9 cellular contexts compared by ENCODE assay signal in genomic region chr14:61526405-61527312, GRCh38.
DNase-seq lines count a peak whose midpoint lies in the region; ATAC-seq and TF ChIP-seq lines count a peak whose summit lies in the region.
"Had no signal": no experiment of that assay in that cellular context is flagged by ENCODE, and none has a peak within 500 bp of the region (broad histone marks: within the 10 kb centered on the region; RNA-seq: fewer than 3 reads in every experiment).

No MANE protein-coding gene starts in this region.

- H3K36me3 Mint-ChIP-seq in activated CD4-positive, alpha-beta memory T cell treated with anti-CD3 and anti-CD28 coated beads, Interleukin-2, amount 10 ng/mL, durations not matched to agents 7 days and 5 days (ENCODE audit: low read depth) = peaks cover 73% of the 10 kb centered on the region
- peaks cover 28 to 34% (median 34%) of the 10 kb centered on the region in 3 donors for H3K36me3 Mint-ChIP-seq in immature natural killer cell

- peaks cover 93% of the 10 kb centered on the region for H3K4me1 Mint-ChIP-seq in activated CD4-positive, alpha-beta memory T cell treated with anti-CD3 and anti-CD28 coated beads, Interleukin-2, amount 10 ng/mL, durations not matched to agents 7 days and 5 days
- H3K4me1 Mint-ChIP-seq in immature natural killer cell = peaks cover 89 to 96% of the 10 kb centered on the region in 2 donors

- peak overlapping the region; percentile 33 for H3K27ac Mint-ChIP-seq in activated CD4-positive, alpha-beta memory T cell treated with anti-CD3 and anti-CD28 coated beads, Interleukin-2, amount 10 ng/mL, durations not matched to agents 7 days and 5 days
- peak overlapping the region; percentile 94 to 100 (median 95) for H3K27ac Mint-ChIP-seq in immature natural killer cell

- CTCF ChIA-PET in activated CD4-positive, alpha-beta memory T cell treated with anti-CD3 and anti-CD28 coated beads, Interleukin-2, amount 10 ng/mL, durations not matched to agents 7 days and 5 days (lab: Charles Lee) = interaction anchor here (1.2 kb wide), 1 partner anchor 189 kb away, joined by 4 read pairs; no protein-coding TSS in a partner anchor

- TF ChIP-seq POLR2A in GM18505 (IDR thresholded peaks at IDR 0.05; ENCODE audit: borderline replicate concordance, extremely low read depth, insufficient read depth, insufficient read length) = no peak

- no peaks in the 10 kb centered on the region for H3K9me3 Mint-ChIP-seq in activated CD4-positive, alpha-beta memory T cell treated with anti-CD3 and anti-CD28 coated beads, Interleukin-2, amount 10 ng/mL, durations not matched to agents 7 days and 5 days
- H3K9me3 Mint-ChIP-seq in immature natural killer cell = no peaks in the 10 kb centered on the region

- POLR2A ChIA-PET in activated CD4-positive, alpha-beta memory T cell treated with anti-CD3 and anti-CD28 coated beads, Interleukin-2, amount 10 ng/mL, durations not matched to agents 7 days and 5 days (lab: Charles Lee) = interaction anchor here (0.7 to 8.2 kb wide), 6 partner anchors 15 to 51 kb away, joined by 3 to 80 read pairs (median 13); no protein-coding TSS in a partner anchor

- no peak for ATAC-seq in GM18505 (IDR thresholded peaks at IDR 0.05; ENCODE audit: unreplicated experiment)

- no peak overlapping the region for H3K4me3 Mint-ChIP-seq in activated CD4-positive, alpha-beta memory T cell treated with anti-CD3 and anti-CD28 coated beads, Interleukin-2, amount 10 ng/mL, durations not matched to agents 7 days and 5 days
- H3K4me3 Mint-ChIP-seq in immature natural killer cell = peak overlapping the region; percentile 39 to 84 (median 72)

- DNase-seq in NCI-H345 (lab: John Stamatoyannopoulos, UW) (peak; percentile 5), NCI-H345 treated with DMSO at 0.1 percent for 48 hours (lab: John Stamatoyannopoulos, UW; ENCODE audit: unreplicated experiment) (no peak), immature natural killer cell (peak; percentile 62 to 68 (median 66)), substantia nigra (lab: John Stamatoyannopoulos, UW) (no peak), NCI-H774 (lab: John Stamatoyannopoulos, UW) (no peak), NCI-H2081 (lab: John Stamatoyannopoulos, UW) (no peak)
- no peak for DNase-seq in activated CD4-positive, alpha-beta memory T cell treated with anti-CD3 and anti-CD28 coated beads, Interleukin-2, amount 10 ng/mL, durations not matched to agents 7 days and 5 days
- DNase-seq: NCI-H1436 had no signal

- no peaks in the 10 kb centered on the region for H3K27me3 Mint-ChIP-seq in activated CD4-positive, alpha-beta memory T cell treated with anti-CD3 and anti-CD28 coated beads, Interleukin-2, amount 10 ng/mL, durations not matched to agents 7 days and 5 days
- H3K27me3 Mint-ChIP-seq in immature natural killer cell (ENCODE audit: low read depth in 3 of 3) = peaks cover 16 to 50% (median 48%) of the 10 kb centered on the region in 3 donors

- peak overlapping the region; percentile 39 for H3K27ac ChIP-seq in substantia nigra (ENCODE audit: low read depth, low read length, poor library complexity, severe bottlenecking)

Comparison
In these comparisons a context has a peak if more than half of its experiments do, and no peak if none do; other contexts are left out.
1. DNase-seq: peak in NCI-H345 (single experiment) and immature natural killer cell (3 of 3); none in NCI-H345 treated with DMSO at 0.1 percent for 48 hours (single experiment), activated CD4-positive, alpha-beta memory T cell treated with anti-CD3 and anti-CD28 coated beads, Interleukin-2, amount 10 ng/mL, durations not matched to agents 7 days and 5 days (single experiment), substantia nigra (0 of 49), NCI-H774 (single experiment) and NCI-H2081 (0 of 2).